In the genomic region with DNA sequence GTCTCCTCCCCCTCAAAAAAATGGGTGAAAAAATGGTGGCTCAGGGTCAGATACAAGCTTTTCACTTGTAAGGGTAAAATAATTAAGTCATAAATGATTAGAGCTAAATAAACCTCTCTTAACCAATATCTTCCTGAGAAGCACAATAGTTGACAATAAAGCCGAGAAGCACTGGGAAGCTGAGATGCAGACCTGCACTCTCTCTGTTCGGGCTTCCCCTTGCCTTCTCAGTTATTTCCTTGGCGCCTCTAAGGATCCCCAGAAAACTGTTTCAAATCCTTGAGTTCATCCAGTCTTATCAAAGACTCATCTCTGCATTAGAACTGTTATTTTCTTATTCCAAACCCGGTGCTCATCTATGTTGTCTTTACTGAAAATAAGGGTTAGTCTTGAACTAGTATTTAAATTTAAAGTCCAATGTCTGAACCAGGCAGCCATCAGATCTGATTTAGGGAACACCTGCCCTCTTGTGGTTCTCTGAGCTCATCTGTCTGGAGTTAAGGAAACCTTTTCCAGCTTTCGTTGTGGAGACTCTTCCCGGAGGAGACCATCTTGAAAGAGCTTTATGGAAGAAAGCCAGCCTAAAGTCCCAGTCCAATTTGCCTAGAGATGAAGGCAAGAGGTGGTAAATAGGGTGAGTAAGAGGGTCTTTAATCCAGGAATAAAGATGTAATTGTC, we compare ENCODE assay signal across 8 cellular contexts.
DNase-seq lines count a peak whose midpoint lies in the region; ATAC-seq and TF ChIP-seq lines count a peak whose summit lies in the region.

No MANE protein-coding gene starts in this region.

- ATAC-seq in GM19328 (IDR thresholded peaks at IDR 0.05; ENCODE audit: unreplicated experiment), result no peak
- ATAC-seq in HG03571 (IDR thresholded peaks at IDR 0.05; ENCODE audit: unreplicated experiment), result no peak
- ATAC-seq in activated CD4-positive, alpha-beta T cell treated with anti-CD3 and anti-CD28 coated beads for 36 hours, result no peak

- CTCF ChIA-PET in activated CD4-positive, alpha-beta T cell treated with anti-CD3 and anti-CD28 coated beads for 36 hours (lab: Charles Lee), result no interaction called here

- H3K36me3 Mint-ChIP-seq in endothelial cell (ENCODE audit: low read depth, unreplicated experiment), result no peaks in the 10 kb centered on the region
- no peaks in the 10 kb centered on the region for H3K36me3 Mint-ChIP-seq in activated CD4-positive, alpha-beta T cell treated with anti-CD3 and anti-CD28 coated beads for 36 hours (ENCODE audit: low read depth)

- H3K4me3 Mint-ChIP-seq in endothelial cell (ENCODE audit: unreplicated experiment), result no peak overlapping the region
- H3K4me3 Mint-ChIP-seq in activated CD4-positive, alpha-beta T cell treated with anti-CD3 and anti-CD28 coated beads for 36 hours, result no peak overlapping the region

- no peak for TF ChIP-seq CTCF in endothelial cell (IDR thresholded peaks at IDR 0.05; ENCODE audit: unreplicated experiment)

- no peak overlapping the region for H3K27ac Mint-ChIP-seq in endothelial cell (ENCODE audit: unreplicated experiment)
- H3K27ac Mint-ChIP-seq in activated CD4-positive, alpha-beta T cell treated with anti-CD3 and anti-CD28 coated beads for 36 hours, result no peak overlapping the region

- no peaks in the 10 kb centered on the region for H3K4me1 Mint-ChIP-seq in endothelial cell (ENCODE audit: unreplicated experiment)
- H3K4me1 Mint-ChIP-seq in activated CD4-positive, alpha-beta T cell treated with anti-CD3 and anti-CD28 coated beads for 36 hours, result no peaks in the 10 kb centered on the region

- no peaks in the 10 kb centered on the region for H3K9me3 Mint-ChIP-seq in endothelial cell (ENCODE audit: unreplicated experiment)
- no peaks in the 10 kb centered on the region for H3K9me3 Mint-ChIP-seq in activated CD4-positive, alpha-beta T cell treated with anti-CD3 and anti-CD28 coated beads for 36 hours (ENCODE audit: low read depth)

- intact Hi-C loops in activated CD4-positive, alpha-beta T cell treated with anti-CD3 and anti-CD28 coated beads for 36 hours (cut with DNase I, micrococcal nuclease), result no loop called here

- POLR2A ChIA-PET in activated CD4-positive, alpha-beta T cell treated with anti-CD3 and anti-CD28 coated beads for 36 hours (lab: Charles Lee), result no interaction called here

- peaks cover 1% of the 10 kb centered on the region for H3K27me3 Mint-ChIP-seq in endothelial cell (ENCODE audit: unreplicated experiment)
- no peaks in the 10 kb centered on the region for H3K27me3 Mint-ChIP-seq in activated CD4-positive, alpha-beta T cell treated with anti-CD3 and anti-CD28 coated beads for 36 hours

- peak; percentile 57 for DNase-seq in GM03348 (ENCODE audit: low spot score)
- peak; percentile 53 for DNase-seq in NCI-H2227 (lab: John Stamatoyannopoulos, UW; ENCODE audit: unreplicated experiment)
- DNase-seq in endothelial cell (ENCODE audit: low spot score), result peak; percentile 35
- peak; percentile 44 for DNase-seq in pons (ENCODE audit: low spot score)
- no peak for DNase-seq in mesenteric fat pad (ENCODE audit: low spot score)
- DNase-seq in activated CD4-positive, alpha-beta T cell treated with anti-CD3 and anti-CD28 coated beads for 36 hours, result no peak

Comparison
In these comparisons a context has a peak if more than half of its experiments do, and no peak if none do; other contexts are left out.
1. DNase-seq: peak in GM03348 (single experiment), NCI-H2227 (single experiment), endothelial cell (single experiment) and pons (single experiment); none in mesenteric fat pad (single experiment) and activated CD4-positive, alpha-beta T cell treated with anti-CD3 and anti-CD28 coated beads for 36 hours (single experiment).